In genomic region chr6:89985744-89986493, GRCh38 we compare ENCODE assay signal across 9 cellular contexts.
DNase-seq lines count a peak whose midpoint lies in the region; ATAC-seq and TF ChIP-seq lines count a peak whose summit lies in the region.
"Had no signal": no experiment of that assay in that cellular context is flagged by ENCODE, and none has a peak within 500 bp of the region (broad histone marks: within the 10 kb centered on the region; RNA-seq: fewer than 3 reads in every experiment).

No MANE protein-coding gene starts in this region.

- peaks cover 58% of the 10 kb centered on the region for H3K36me3 Mint-ChIP-seq in stimulated activated memory B cell treated with anti-CD40 and anti-IgM and Interleukin-4, amounts not matched to agents 10 μg/mL and 1 μg/mL and 100 μg/mL, for 72 hours

- in situ Hi-C loops in astrocyte of the cerebellum (cut with HindIII; ENCODE audit: low sequenced_read_pairs) = loop anchor here (10.0 kb wide), 1 partner anchor 299 kb away; no protein-coding TSS in a partner anchor

- H3K4me3 Mint-ChIP-seq in stimulated activated memory B cell treated with anti-CD40 and anti-IgM and Interleukin-4, amounts not matched to agents 10 μg/mL and 1 μg/mL and 100 μg/mL, for 72 hours = no peak overlapping the region

- H3K4me1 ChIP-seq in iPS-18a (ENCODE audit: control insufficient read depth, low read depth, low read length) = peaks cover 13% of the 10 kb centered on the region

- H3K9me3 ChIP-seq in iPS-18a (ENCODE audit: control insufficient read depth, low read depth, low read length) = no peaks in the 10 kb centered on the region

- no peaks in the 10 kb centered on the region for H3K9me3 Mint-ChIP-seq in stimulated activated memory B cell treated with anti-CD40 and anti-IgM and Interleukin-4, amounts not matched to agents 10 μg/mL and 1 μg/mL and 100 μg/mL, for 72 hours

- H3K27ac ChIP-seq in iPS-18a (ENCODE audit: low read length) = no peak overlapping the region
- H3K27ac ChIP-seq: 22Rv1 had no signal

- peaks cover 58% of the 10 kb centered on the region for H3K4me1 Mint-ChIP-seq in stimulated activated memory B cell treated with anti-CD40 and anti-IgM and Interleukin-4, amounts not matched to agents 10 μg/mL and 1 μg/mL and 100 μg/mL, for 72 hours

- no peaks in the 10 kb centered on the region for H3K27me3 Mint-ChIP-seq in stimulated activated memory B cell treated with anti-CD40 and anti-IgM and Interleukin-4, amounts not matched to agents 10 μg/mL and 1 μg/mL and 100 μg/mL, for 72 hours

- peak overlapping the region; percentile 31 for H3K9ac ChIP-seq in iPS-18a (ENCODE audit: low read length)

- H3K27me3 ChIP-seq in iPS-18a (ENCODE audit: control insufficient read depth, insufficient read depth, low read length) = no peaks in the 10 kb centered on the region

- no peak for TF ChIP-seq CTCF in astrocyte of the cerebellum (IDR thresholded peaks at IDR 0.05; ENCODE audit: low read depth, low read length, missing control alignments)

- no peak for ATAC-seq in stimulated activated memory B cell treated with anti-CD40 and anti-IgM and Interleukin-4, amounts not matched to agents 10 μg/mL and 1 μg/mL and 100 μg/mL, for 72 hours
- no peak for ATAC-seq in GM18870 (IDR thresholded peaks at IDR 0.05; ENCODE audit: unreplicated experiment)

- H3K27ac Mint-ChIP-seq in stimulated activated memory B cell treated with anti-CD40 and anti-IgM and Interleukin-4, amounts not matched to agents 10 μg/mL and 1 μg/mL and 100 μg/mL, for 72 hours = peak overlapping the region; percentile 31

- H3K4me3 ChIP-seq in astrocyte of the cerebellum (ENCODE audit: low read depth, low read length) (peak overlapping the region; percentile 18), iPS-18a (ENCODE audit: low read length) (no peak overlapping the region)

- no peaks in the 10 kb centered on the region for H3K36me3 ChIP-seq in iPS-18a (ENCODE audit: control insufficient read depth, low read depth, low read length)

- peak; percentile 58 for DNase-seq in DMS 273 (lab: John Stamatoyannopoulos, UW; ENCODE audit: unreplicated experiment)
- no peak for DNase-seq in DMS 273 treated with DMSO at 0.1 percent for 48 hours (lab: John Stamatoyannopoulos, UW)
- DNase-seq in astrocyte of the cerebellum (ENCODE audit: low read depth) = peak; percentile 88
- no peak for DNase-seq in inferior parietal cortex (ENCODE audit: extremely low spot score)
- no peak for DNase-seq in activated CD8-positive, alpha-beta memory T cell treated with anti-CD3 and anti-CD28 coated beads, Interleukin-2, amount 50 U/mL, for 48 hours

Comparison
In these comparisons a context has a peak if more than half of its experiments do, and no peak if none do; other contexts are left out.
1. DNase-seq: peak in DMS 273 (single experiment) and astrocyte of the cerebellum (single experiment); none in DMS 273 treated with DMSO at 0.1 percent for 48 hours (single experiment), inferior parietal cortex (single experiment) and activated CD8-positive, alpha-beta memory T cell treated with anti-CD3 and anti-CD28 coated beads, Interleukin-2, amount 50 U/mL, for 48 hours (single experiment).